ENCODE assay signal across 1 cellular context in the genomic region with DNA sequence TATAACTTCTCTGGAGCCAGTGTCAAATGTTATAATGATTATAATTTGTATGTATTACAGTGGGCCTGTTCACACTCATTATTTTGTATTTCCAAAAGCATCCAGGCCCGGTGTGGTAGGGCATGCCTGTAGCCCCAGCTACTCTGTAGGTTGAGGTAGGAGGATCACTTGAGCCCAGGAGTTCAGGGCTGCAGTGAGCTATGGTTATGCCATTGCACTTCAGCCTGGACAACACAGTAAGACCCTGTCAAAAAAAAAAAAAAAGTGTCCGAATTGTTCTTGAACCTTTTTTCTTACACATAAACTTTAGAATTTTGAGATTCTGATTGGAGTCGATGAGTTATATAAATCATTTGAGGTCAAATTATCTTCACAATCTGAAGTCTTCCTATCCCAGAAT.
TF ChIP-seq lines count a peak whose summit lies in the region.

No MANE protein-coding gene starts in this region.

TF ChIP-seq in HCT116, 20 proteins besides CTCF, POLR2A, EP300 and RAD21 (continued from another document):
- no peak for TF ChIP-seq EZH2phosphoT487 (IDR thresholded peaks at IDR 0.05; ENCODE audit: borderline replicate concordance)
- TF ChIP-seq, protein P1, sequence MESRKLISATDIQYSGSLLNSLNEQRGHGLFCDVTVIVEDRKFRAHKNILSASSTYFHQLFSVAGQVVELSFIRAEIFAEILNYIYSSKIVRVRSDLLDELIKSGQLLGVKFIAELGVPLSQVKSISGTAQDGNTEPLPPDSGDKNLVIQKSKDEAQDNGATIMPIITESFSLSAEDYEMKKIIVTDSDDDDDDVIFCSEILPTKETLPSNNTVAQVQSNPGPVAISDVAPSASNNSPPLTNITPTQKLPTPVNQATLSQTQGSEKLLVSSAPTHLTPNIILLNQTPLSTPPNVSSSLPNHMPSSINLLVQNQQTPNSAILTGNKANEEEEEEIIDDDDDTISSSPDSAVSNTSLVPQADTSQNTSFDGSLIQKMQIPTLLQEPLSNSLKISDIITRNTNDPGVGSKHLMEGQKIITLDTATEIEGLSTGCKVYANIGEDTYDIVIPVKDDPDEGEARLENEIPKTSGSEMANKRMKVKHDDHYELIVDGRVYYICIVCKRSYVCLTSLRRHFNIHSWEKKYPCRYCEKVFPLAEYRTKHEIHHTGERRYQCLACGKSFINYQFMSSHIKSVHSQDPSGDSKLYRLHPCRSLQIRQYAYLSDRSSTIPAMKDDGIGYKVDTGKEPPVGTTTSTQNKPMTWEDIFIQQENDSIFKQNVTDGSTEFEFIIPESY (IDR thresholded peaks at IDR 0.05; ENCODE audit: extremely low read depth, insufficient replicate concordance, low read length), result no peak
